Comparison of ENCODE assay signal across 1 cellular context in the genomic region with DNA sequence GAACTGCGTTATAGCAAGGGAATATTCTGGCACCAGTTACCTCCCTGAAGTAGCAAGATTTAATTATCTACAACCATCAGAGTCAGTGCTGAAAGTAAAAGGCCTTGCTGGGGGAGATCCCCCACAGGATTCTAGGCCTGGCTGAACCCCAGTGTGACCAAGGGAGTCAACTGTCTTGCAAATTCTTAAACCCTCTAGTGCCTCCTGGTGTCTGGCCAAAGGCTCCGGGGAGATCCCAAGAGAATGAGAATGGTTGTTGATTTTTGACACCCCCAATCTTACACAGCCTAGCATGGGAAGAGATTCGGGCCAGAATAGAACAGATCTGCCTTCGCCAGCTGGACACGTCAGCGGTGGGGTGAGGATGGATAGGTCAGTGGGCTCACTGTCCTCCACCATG.
TF ChIP-seq lines count a peak whose summit lies in the region.

No MANE protein-coding gene starts in this region.

TF ChIP-seq in GM23338, 12 proteins besides CTCF, POLR2A, EP300 and RAD21:
- TF ChIP-seq, protein P1, sequence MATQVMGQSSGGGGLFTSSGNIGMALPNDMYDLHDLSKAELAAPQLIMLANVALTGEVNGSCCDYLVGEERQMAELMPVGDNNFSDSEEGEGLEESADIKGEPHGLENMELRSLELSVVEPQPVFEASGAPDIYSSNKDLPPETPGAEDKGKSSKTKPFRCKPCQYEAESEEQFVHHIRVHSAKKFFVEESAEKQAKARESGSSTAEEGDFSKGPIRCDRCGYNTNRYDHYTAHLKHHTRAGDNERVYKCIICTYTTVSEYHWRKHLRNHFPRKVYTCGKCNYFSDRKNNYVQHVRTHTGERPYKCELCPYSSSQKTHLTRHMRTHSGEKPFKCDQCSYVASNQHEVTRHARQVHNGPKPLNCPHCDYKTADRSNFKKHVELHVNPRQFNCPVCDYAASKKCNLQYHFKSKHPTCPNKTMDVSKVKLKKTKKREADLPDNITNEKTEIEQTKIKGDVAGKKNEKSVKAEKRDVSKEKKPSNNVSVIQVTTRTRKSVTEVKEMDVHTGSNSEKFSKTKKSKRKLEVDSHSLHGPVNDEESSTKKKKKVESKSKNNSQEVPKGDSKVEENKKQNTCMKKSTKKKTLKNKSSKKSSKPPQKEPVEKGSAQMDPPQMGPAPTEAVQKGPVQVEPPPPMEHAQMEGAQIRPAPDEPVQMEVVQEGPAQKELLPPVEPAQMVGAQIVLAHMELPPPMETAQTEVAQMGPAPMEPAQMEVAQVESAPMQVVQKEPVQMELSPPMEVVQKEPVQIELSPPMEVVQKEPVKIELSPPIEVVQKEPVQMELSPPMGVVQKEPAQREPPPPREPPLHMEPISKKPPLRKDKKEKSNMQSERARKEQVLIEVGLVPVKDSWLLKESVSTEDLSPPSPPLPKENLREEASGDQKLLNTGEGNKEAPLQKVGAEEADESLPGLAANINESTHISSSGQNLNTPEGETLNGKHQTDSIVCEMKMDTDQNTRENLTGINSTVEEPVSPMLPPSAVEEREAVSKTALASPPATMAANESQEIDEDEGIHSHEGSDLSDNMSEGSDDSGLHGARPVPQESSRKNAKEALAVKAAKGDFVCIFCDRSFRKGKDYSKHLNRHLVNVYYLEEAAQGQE (IDR thresholded peaks at IDR 0.05; ENCODE audit: unreplicated experiment) = no peak
- TF ChIP-seq NANOG (IDR thresholded peaks at IDR 0.05; ENCODE audit: borderline replicate concordance) (no peak), ZNF114 (CRISPR knock-in tag; IDR thresholded peaks at IDR 0.05) (no peak), POLR2AphosphoS5 (IDR thresholded peaks at IDR 0.05; ENCODE audit: low read depth) (no peak), CREB1 (CRISPR knock-in tag; IDR thresholded peaks at IDR 0.05; ENCODE audit: low read depth) (no peak), ZNF331 (CRISPR knock-in tag; IDR thresholded peaks at IDR 0.05; ENCODE audit: low read depth) (no peak), JUNB (IDR thresholded peaks at IDR 0.05; ENCODE audit: unreplicated experiment) (no peak), EZH2phosphoT487 (IDR thresholded peaks at IDR 0.05; ENCODE audit: unreplicated experiment) (no peak), EZH2 (IDR thresholded peaks at IDR 0.05; ENCODE audit: low read depth, unreplicated experiment) (no peak)
- TF ChIP-seq, protein P2, sequence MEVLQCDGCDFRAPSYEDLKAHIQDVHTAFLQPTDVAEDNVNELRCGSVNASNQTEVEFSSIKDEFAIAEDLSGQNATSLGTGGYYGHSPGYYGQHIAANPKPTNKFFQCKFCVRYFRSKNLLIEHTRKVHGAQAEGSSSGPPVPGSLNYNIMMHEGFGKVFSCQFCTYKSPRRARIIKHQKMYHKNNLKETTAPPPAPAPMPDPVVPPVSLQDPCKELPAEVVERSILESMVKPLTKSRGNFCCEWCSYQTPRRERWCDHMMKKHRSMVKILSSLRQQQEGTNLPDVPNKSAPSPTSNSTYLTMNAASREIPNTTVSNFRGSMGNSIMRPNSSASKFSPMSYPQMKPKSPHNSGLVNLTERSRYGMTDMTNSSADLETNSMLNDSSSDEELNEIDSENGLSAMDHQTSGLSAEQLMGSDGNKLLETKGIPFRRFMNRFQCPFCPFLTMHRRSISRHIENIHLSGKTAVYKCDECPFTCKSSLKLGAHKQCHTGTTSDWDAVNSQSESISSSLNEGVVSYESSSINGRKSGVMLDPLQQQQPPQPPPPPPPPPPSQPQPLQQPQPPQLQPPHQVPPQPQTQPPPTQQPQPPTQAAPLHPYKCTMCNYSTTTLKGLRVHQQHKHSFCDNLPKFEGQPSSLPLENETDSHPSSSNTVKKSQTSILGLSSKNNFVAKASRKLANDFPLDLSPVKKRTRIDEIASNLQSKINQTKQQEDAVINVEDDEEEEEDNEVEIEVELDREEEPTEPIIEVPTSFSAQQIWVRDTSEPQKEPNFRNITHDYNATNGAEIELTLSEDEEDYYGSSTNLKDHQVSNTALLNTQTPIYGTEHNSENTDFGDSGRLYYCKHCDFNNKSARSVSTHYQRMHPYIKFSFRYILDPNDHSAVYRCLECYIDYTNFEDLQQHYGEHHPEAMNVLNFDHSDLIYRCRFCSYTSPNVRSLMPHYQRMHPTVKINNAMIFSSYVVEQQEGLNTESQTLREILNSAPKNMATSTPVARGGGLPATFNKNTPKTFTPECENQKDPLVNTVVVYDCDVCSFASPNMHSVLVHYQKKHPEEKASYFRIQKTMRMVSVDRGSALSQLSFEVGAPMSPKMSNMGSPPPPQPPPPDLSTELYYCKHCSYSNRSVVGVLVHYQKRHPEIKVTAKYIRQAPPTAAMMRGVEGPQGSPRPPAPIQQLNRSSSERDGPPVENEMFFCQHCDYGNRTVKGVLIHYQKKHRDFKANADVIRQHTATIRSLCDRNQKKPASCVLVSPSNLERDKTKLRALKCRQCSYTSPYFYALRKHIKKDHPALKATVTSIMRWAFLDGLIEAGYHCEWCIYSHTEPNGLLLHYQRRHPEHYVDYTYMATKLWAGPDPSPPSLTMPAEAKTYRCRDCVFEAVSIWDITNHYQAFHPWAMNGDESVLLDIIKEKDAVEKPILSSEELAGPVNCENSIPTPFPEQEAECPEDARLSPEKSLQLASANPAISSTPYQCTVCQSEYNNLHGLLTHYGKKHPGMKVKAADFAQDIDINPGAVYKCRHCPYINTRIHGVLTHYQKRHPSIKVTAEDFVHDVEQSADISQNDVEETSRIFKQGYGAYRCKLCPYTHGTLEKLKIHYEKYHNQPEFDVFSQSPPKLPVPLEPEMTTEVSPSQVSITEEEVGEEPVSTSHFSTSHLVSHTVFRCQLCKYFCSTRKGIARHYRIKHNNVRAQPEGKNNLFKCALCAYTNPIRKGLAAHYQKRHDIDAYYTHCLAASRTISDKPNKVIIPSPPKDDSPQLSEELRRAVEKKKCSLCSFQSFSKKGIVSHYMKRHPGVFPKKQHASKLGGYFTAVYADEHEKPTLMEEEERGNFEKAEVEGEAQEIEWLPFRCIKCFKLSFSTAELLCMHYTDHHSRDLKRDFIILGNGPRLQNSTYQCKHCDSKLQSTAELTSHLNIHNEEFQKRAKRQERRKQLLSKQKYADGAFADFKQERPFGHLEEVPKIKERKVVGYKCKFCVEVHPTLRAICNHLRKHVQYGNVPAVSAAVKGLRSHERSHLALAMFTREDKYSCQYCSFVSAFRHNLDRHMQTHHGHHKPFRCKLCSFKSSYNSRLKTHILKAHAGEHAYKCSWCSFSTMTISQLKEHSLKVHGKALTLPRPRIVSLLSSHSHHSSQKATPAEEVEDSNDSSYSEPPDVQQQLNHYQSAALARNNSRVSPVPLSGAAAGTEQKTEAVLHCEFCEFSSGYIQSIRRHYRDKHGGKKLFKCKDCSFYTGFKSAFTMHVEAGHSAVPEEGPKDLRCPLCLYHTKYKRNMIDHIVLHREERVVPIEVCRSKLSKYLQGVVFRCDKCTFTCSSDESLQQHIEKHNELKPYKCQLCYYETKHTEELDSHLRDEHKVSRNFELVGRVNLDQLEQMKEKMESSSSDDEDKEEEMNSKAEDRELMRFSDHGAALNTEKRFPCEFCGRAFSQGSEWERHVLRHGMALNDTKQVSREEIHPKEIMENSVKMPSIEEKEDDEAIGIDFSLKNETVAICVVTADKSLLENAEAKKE (CRISPR knock-in tag; IDR thresholded peaks at IDR 0.05) = no peak
